Comparison of ENCODE assay signal across 19 cellular contexts in genomic region chr12:116458492-116458891, GRCh38.
A peak's percentile ranks its signal among the peaks of the same experiment; 100 is the strongest.
DNase-seq lines count a peak whose midpoint lies in the region; ATAC-seq, FAIRE-seq and TF ChIP-seq lines count a peak whose summit lies in the region.
"Had no signal": no experiment of that assay in that cellular context is flagged by ENCODE, and none has a peak within 500 bp of the region (broad histone marks: within the 10 kb centered on the region; RNA-seq: fewer than 3 reads in every experiment).

No MANE protein-coding gene starts in this region.

- no peak overlapping the region for H3K4me2 ChIP-seq in A549

- no peak for TF ChIP-seq EP300 in A549 (IDR thresholded peaks at IDR 0.05)

- TF ChIP-seq RAD21 in A549 (conservative IDR thresholded peaks at IDR 0.05 in 1 of 2, IDR thresholded peaks at IDR 0.05 in 1 of 2), result no peak

- DNase-seq in A549 (ENCODE audit: low read depth in 1 of 2, low spot score in 1 of 2), result no peak
- peak; percentile 38 for DNase-seq in H7
- no peak for DNase-seq in SK-N-MC (ENCODE audit: low read depth, low spot score)
- DNase-seq in nephron progenitor cell, result no peak
- no peak for DNase-seq in cerebellum (ENCODE audit: low spot score)
- DNase-seq in right lobe of liver, result no peak
- DNase-seq in activated CD4-positive, alpha-beta T cell treated with anti-CD3 and anti-CD28 coated beads for 36 hours, result no peak
- DNase-seq: 8988T; CD4-positive, alpha-beta memory T cell; DMS153; KG1; NCI-H1417 treated with DMSO at 0.1 percent for 48 hours; NCI-H187 treated with DMSO at 0.1 percent for 48 hours; NCI-H226; NCI-H524; NCI-H82; PC-3 had no signal

- H3K4me3 ChIP-seq in A549 (no peak overlapping the region), H7 (ENCODE audit: insufficient read depth, low read depth, low read length) (no peak overlapping the region), SK-N-MC (no peak overlapping the region), right lobe of liver (no peak overlapping the region)

- intact Hi-C loops in right lobe of liver (cut with DNase I), result no loop called here
- intact Hi-C loops in activated CD4-positive, alpha-beta T cell treated with anti-CD3 and anti-CD28 coated beads for 36 hours (cut with DNase I, micrococcal nuclease), result no loop called here

- TF ChIP-seq POLR2A in A549 (IDR thresholded peaks at IDR 0.05; ENCODE audit: low read length) (no peak), right lobe of liver (IDR thresholded peaks at IDR 0.05) (no peak)

- H3K27ac ChIP-seq in A549, result peak overlapping the region in 1 of 2 experiments; percentile 31; a peak in 1 of 6 replicates
- 0 out of 2 replicates have a peak overlapping the region, but pooled peaks have one; percentile 87 for H3K27ac ChIP-seq in SK-N-MC
- H3K27ac ChIP-seq in right lobe of liver, result no peak overlapping the region

- H3K4me1 Mint-ChIP-seq in nephron progenitor cell, result peaks cover 63% of the 10 kb centered on the region
- H3K4me1 Mint-ChIP-seq in activated CD4-positive, alpha-beta T cell treated with anti-CD3 and anti-CD28 coated beads for 36 hours, result no peaks in the 10 kb centered on the region

- H3K27me3 Mint-ChIP-seq in nephron progenitor cell (ENCODE audit: low read depth, poor library complexity), result peaks cover 7% of the 10 kb centered on the region
- H3K27me3 Mint-ChIP-seq in activated CD4-positive, alpha-beta T cell treated with anti-CD3 and anti-CD28 coated beads for 36 hours, result peaks cover 2% of the 10 kb centered on the region
- H3K27me3 Mint-ChIP-seq: CD4-positive, alpha-beta memory T cell had no signal

- no peaks in the 10 kb centered on the region for H3K9me3 ChIP-seq in A549
- H3K9me3 ChIP-seq in SK-N-MC (ENCODE audit: low read depth, low read length), result no peaks in the 10 kb centered on the region
- H3K9me3 ChIP-seq in right lobe of liver, result no peaks in the 10 kb centered on the region

- peak overlapping the region; percentile 25 for H3K27ac Mint-ChIP-seq in nephron progenitor cell
- H3K27ac Mint-ChIP-seq in activated CD4-positive, alpha-beta T cell treated with anti-CD3 and anti-CD28 coated beads for 36 hours, result no peak overlapping the region
- H3K27ac Mint-ChIP-seq: CD4-positive, alpha-beta memory T cell had no signal

- no peaks in the 10 kb centered on the region for H3K36me3 ChIP-seq in H7 (replicated peaks; ENCODE audit: control insufficient read depth, insufficient read depth, low read length)
- H3K36me3 ChIP-seq in SK-N-MC (ENCODE audit: insufficient read depth, low read length), result no peaks in the 10 kb centered on the region
- no peaks in the 10 kb centered on the region for H3K36me3 ChIP-seq in right lobe of liver

- no peak for FAIRE-seq in A549 (lab: Jason Lieb, UNC)
- FAIRE-seq: H54 had no signal

- H3K4me3 Mint-ChIP-seq in nephron progenitor cell, result no peak overlapping the region
- H3K4me3 Mint-ChIP-seq in activated CD4-positive, alpha-beta T cell treated with anti-CD3 and anti-CD28 coated beads for 36 hours, result no peak overlapping the region
- H3K4me3 Mint-ChIP-seq: CD4-positive, alpha-beta memory T cell had no signal

- H3K9me3 Mint-ChIP-seq in nephron progenitor cell, result no peaks in the 10 kb centered on the region
- H3K9me3 Mint-ChIP-seq in activated CD4-positive, alpha-beta T cell treated with anti-CD3 and anti-CD28 coated beads for 36 hours (ENCODE audit: low read depth), result no peaks in the 10 kb centered on the region
- H3K9me3 Mint-ChIP-seq: CD4-positive, alpha-beta memory T cell had no signal

- WGBS in A549 (ENCODE audit: missing lambda C conversion rate), result 88% methylated on average over 11 of the region's 12 CpGs
- WGBS in right lobe of liver (ENCODE audit: insufficient coverage, low coverage, low lambda C conversion rate, missing lambda C conversion rate), result 81% methylated on average over 8 of the region's 12 CpGs

- H3K4me1 ChIP-seq in A549 (peaks cover 30% of the 10 kb centered on the region), right lobe of liver (no peaks in the 10 kb centered on the region)

- POLR2A ChIA-PET in A549 (lab: Yijun Ruan, JAX), result no interaction called here
- POLR2A ChIA-PET in activated CD4-positive, alpha-beta T cell treated with anti-CD3 and anti-CD28 coated beads for 36 hours (lab: Charles Lee), result no interaction called here

- no peaks in the 10 kb centered on the region for H3K36me3 Mint-ChIP-seq in nephron progenitor cell (ENCODE audit: low read depth)
- H3K36me3 Mint-ChIP-seq in activated CD4-positive, alpha-beta T cell treated with anti-CD3 and anti-CD28 coated beads for 36 hours (ENCODE audit: low read depth), result no peaks in the 10 kb centered on the region
- H3K36me3 Mint-ChIP-seq: CD4-positive, alpha-beta memory T cell had no signal

- no peak for TF ChIP-seq CTCF in A549 (IDR thresholded peaks at IDR 0.05)
- no peak for TF ChIP-seq CTCF in nephron progenitor cell (IDR thresholded peaks at IDR 0.05)
- no peak for TF ChIP-seq CTCF in right lobe of liver (IDR thresholded peaks at IDR 0.05)

- CTCF ChIA-PET in A549 (lab: Yijun Ruan, JAX), result no interaction called here
- CTCF ChIA-PET in activated CD4-positive, alpha-beta T cell treated with anti-CD3 and anti-CD28 coated beads for 36 hours (lab: Charles Lee), result no interaction called here

- H3K27me3 ChIP-seq in H7 (ENCODE audit: control insufficient read depth, insufficient read depth, low read length) (no peaks in the 10 kb centered on the region), right lobe of liver (no peaks in the 10 kb centered on the region)

- no peak overlapping the region for H3K9ac ChIP-seq in SK-N-MC (ENCODE audit: insufficient read length)

- ATAC-seq in A549, result no peak
- no peak for ATAC-seq in HG02763 (IDR thresholded peaks at IDR 0.05; ENCODE audit: unreplicated experiment)
- ATAC-seq in right lobe of liver, result no peak
- no peak for ATAC-seq in activated CD4-positive, alpha-beta T cell treated with anti-CD3 and anti-CD28 coated beads for 36 hours
- ATAC-seq: PC-3 had no signal

TF ChIP-seq in A549, 52 proteins besides CTCF, POLR2A, EP300 and RAD21:
- TF ChIP-seq USF2 (IDR thresholded peaks at IDR 0.05) (peak; percentile 53), FOSB (CRISPR knock-in tag; IDR thresholded peaks at IDR 0.05) (no peak)
